22 cellular contexts compared by ENCODE assay signal in genomic region chr10:119051775-119052174, GRCh38.
"Had no signal": no experiment of that assay in that cellular context is flagged by ENCODE, and none has a peak within 500 bp of the region (broad histone marks: within the 10 kb centered on the region; RNA-seq: fewer than 3 reads in every experiment).

No MANE protein-coding gene starts in this region.

- H3K4me3 ChIP-seq: ascending aorta, body of pancreas, SK-N-MC had no signal

- DNase-seq: activated CD4-positive, alpha-beta T cell treated with anti-CD3 and anti-CD28 coated beads, Interleukin-2, amount 10 ng/mL, durations not matched to agents 7 days and 5 days; activated CD4-positive, CD25-positive, alpha-beta regulatory T cell; activated CD8-positive, alpha-beta memory T cell treated with anti-CD3 and anti-CD28 coated beads, Interleukin-2, amount 10 ng/mL, durations not matched to agents 7 days and 5 days; activated effector memory CD4-positive, alpha-beta T cell treated with anti-CD3 and anti-CD28 coated beads, Interleukin-2, amount 50 U/mL, for 16 hours; activated naive CD4-positive, alpha-beta T cell treated with Interleukin-2 at 50 U/mL for 16 hours; activated naive CD8-positive, alpha-beta T cell treated with anti-CD3 and anti-CD28 coated beads, Interleukin-2, amount 50 U/mL, for 24 hours; activated T-cell treated with anti-CD3 and anti-CD28 coated beads, Interleukin-2, amount 50 U/mL, for 24 hours; amniotic stem cell; body of pancreas; Karpas-422; NCI-H1105 treated with DMSO at 0.1 percent for 48 hours; NCI-H1436 treated with DMSO at 0.1 percent for 48 hours; NCI-H187; NCI-H2081; NCI-H510A treated with DMSO at 0.1 percent for 48 hours; NCI-H69; PC-3; T-helper 1 cell had no signal

- H3K9me3 ChIP-seq: ascending aorta, body of pancreas had no signal

- H3K4me1 ChIP-seq: ascending aorta, body of pancreas had no signal

- H3K27me3 ChIP-seq: ascending aorta, body of pancreas had no signal

- ATAC-seq: activated CD8-positive, alpha-beta memory T cell treated with anti-CD3 and anti-CD28 coated beads, Interleukin-2, amount 10 ng/mL, durations not matched to agents 7 days and 5 days; activated naive CD4-positive, alpha-beta T cell treated with anti-CD3 and anti-CD28 coated beads, Interleukin-2, amount 50 U/mL, for 72 hours; activated naive CD8-positive, alpha-beta T cell treated with anti-CD3 and anti-CD28 coated beads, Interleukin-2, amount 50 U/mL, for 24 hours; body of pancreas; PC-3 had no signal

- H3K27ac ChIP-seq: ascending aorta, body of pancreas, SK-N-MC, VCaP had no signal
